Comparison of ENCODE assay signal across 2 cellular contexts in genomic region chr18:48787523-48788151, GRCh38.
TF ChIP-seq lines count a peak whose summit lies in the region.

No MANE protein-coding gene starts in this region.

TF ChIP-seq in IMR-90, 13 proteins besides CTCF, POLR2A, EP300 and RAD21 (continued from another document):
- TF ChIP-seq ELK1 (IDR thresholded peaks at IDR 0.05; ENCODE audit: borderline replicate concordance, low read depth, low read length) (no peak), CHD1 (IDR thresholded peaks at IDR 0.05; ENCODE audit: low read depth, low read length) (no peak), NFE2L2 (IDR thresholded peaks at IDR 0.05; ENCODE audit: low read depth, low read length) (no peak), USF2 (IDR thresholded peaks at IDR 0.05; ENCODE audit: low read depth, low read length) (no peak), MAFK (IDR thresholded peaks at IDR 0.05; ENCODE audit: low read depth, low read length) (no peak), MXI1 (IDR thresholded peaks at IDR 0.05; ENCODE audit: borderline replicate concordance, low read depth, low read length) (no peak)

TF ChIP-seq in endothelial cell of umbilical vein, 7 proteins besides CTCF, POLR2A, EP300 and RAD21 (continued from another document):
- TF ChIP-seq MAX (IDR thresholded peaks at IDR 0.05; ENCODE audit: insufficient read depth, insufficient read length) (no peak), MYC (IDR thresholded peaks at IDR 0.05; ENCODE audit: low read depth, low read length) (no peak), JUN (IDR thresholded peaks at IDR 0.05; ENCODE audit: borderline replicate concordance, insufficient read depth, insufficient read length, low read depth) (no peak), GATA2 (IDR thresholded peaks at IDR 0.05; ENCODE audit: insufficient read depth, insufficient read length, low read depth, low read length) (no peak), FOS (IDR thresholded peaks at IDR 0.05; ENCODE audit: borderline replicate concordance, insufficient read depth, low read length) (no peak)
